In the genomic region with DNA sequence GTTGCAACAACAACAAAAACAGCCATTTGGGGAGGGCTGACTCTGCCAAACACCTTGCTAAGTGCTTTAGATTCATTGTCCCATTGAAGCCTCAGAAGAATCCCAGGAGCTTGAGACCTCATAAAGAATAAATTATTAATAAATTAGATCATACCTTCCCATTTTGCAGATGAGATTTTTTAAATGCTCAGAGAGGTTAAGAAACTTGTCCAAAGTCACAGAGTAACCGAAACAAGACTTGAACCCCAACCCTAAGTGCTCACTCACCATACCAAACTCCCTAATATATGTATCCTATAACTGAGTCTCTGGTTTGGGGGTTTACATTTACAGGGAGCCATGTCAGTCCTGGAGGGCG, we compare ENCODE assay signal across 26 cellular contexts. TPM values are rescaled to one million over a fixed set of nuclear protein-coding genes. Genes with fewer than 3 reads are reported as not detected.
A peak's percentile ranks its signal among the peaks of the same experiment; 100 is the strongest.
DNase-seq lines count a peak whose midpoint lies in the region; ATAC-seq, FAIRE-seq and TF ChIP-seq lines count a peak whose summit lies in the region.
"Had no signal": no experiment of that assay in that cellular context is flagged by ENCODE, and none has a peak within 500 bp of the region (broad histone marks: within the 10 kb centered on the region; RNA-seq: fewer than 3 reads in every experiment).

No MANE protein-coding gene starts in this region.

- 74% methylated on average over 2 of the region's 2 CpGs for WGBS in HUES64
- WGBS in H1 (ENCODE audit: extremely low coverage in 1 of 2, insufficient coverage in 1 of 2, insufficient read length in 1 of 2, insufficient replicate concordance in 2 of 2, low coverage in 1 of 2, low lambda C conversion rate in 2 of 2, missing lambda C conversion rate in 1 of 2), 2 experiments = 77% methylated on average over 2 of the region's 2 CpGs; no CpG with 5 or more reads in 1 of the 2 experiments
- no CpG with 5 or more reads among the region's 2 CpGs for WGBS in mesendoderm (ENCODE audit: extremely low coverage, insufficient coverage, low lambda C conversion rate)
- WGBS in suprapubic skin = 74% methylated on average over 2 of the region's 2 CpGs

- no peaks in the 10 kb centered on the region for H3K23me2 ChIP-seq in H1 (ENCODE audit: low read depth, low read length)

- no peak overlapping the region for H4K8ac ChIP-seq in H1 (ENCODE audit: extremely low read depth, insufficient read depth, low read length)
- H4K8ac ChIP-seq in mesendoderm (ENCODE audit: low read depth, low read length) = no peak overlapping the region

- peak overlapping the region; percentile 56; the same call in 1 of the 2 replicates for H3K9ac ChIP-seq in HUES64 (ENCODE audit: low read depth, low read length)
- no peak overlapping the region for H3K9ac ChIP-seq in H1 (replicated peaks in 1 of 4; ENCODE audit: extremely low read depth in 1 of 4, low read depth in 3 of 4, low read length in 3 of 4)
- no peak overlapping the region for H3K9ac ChIP-seq in mesendoderm (ENCODE audit: low read length)

- no peak for ATAC-seq in HG03139 (IDR thresholded peaks at IDR 0.05; ENCODE audit: unreplicated experiment)
- no peak for ATAC-seq in HG03175 (IDR thresholded peaks at IDR 0.05; ENCODE audit: unreplicated experiment)
- ATAC-seq: natural killer cell treated with Interleukin-12 subunit alpha and Interleukin-12 subunit beta and Interleukin-15 and Interleukin-18, amount 100 ng/mL, for 72 hours; pancreas had no signal

- TF ChIP-seq RAD21 in H1 (IDR thresholded peaks at IDR 0.05 in 1 of 2, conservative IDR thresholded peaks at IDR 0.05 in 1 of 2; ENCODE audit: low read depth in 2 of 2, low read length in 2 of 2) = no peak

- no peaks in the 10 kb centered on the region for H3K27me3 ChIP-seq in HUES64 (ENCODE audit: insufficient read depth, low read length)
- no peaks in the 10 kb centered on the region for H3K27me3 ChIP-seq in H1 (replicated peaks in 1 of 4; ENCODE audit: control insufficient read depth in 3 of 4, extremely low read depth in 1 of 4, insufficient read depth in 3 of 4, low read length in 3 of 4)
- H3K27me3 ChIP-seq in mesendoderm (ENCODE audit: insufficient read depth, low read length, poor library complexity) = no peaks in the 10 kb centered on the region
- no peaks in the 10 kb centered on the region for H3K27me3 ChIP-seq in A673 (replicated peaks; ENCODE audit: insufficient read depth, low read depth, low read length, poor library complexity)
- H3K27me3 ChIP-seq in suprapubic skin = no peaks in the 10 kb centered on the region
- H3K27me3 ChIP-seq: pancreas had no signal

- FAIRE-seq in H1 (lab: Jason Lieb, UNC) = no peak
- FAIRE-seq: D721Med, GM18507, pancreas had no signal

- peak overlapping the region; percentile 88 for H3K27ac ChIP-seq in HUES64 (ENCODE audit: low read depth, low read length)
- H3K27ac ChIP-seq in H1 (ENCODE audit: low read depth, low read length) = no peak overlapping the region
- peak overlapping the region; percentile 26 for H3K27ac ChIP-seq in mesendoderm (ENCODE audit: low read depth, low read length)
- no peak overlapping the region for H3K27ac ChIP-seq in A673 (ENCODE audit: low read depth, low read length, poor library complexity, severe bottlenecking)
- H3K27ac ChIP-seq in suprapubic skin = no peak overlapping the region
- H3K27ac ChIP-seq: pancreas, SK-N-MC had no signal

- H3K18ac ChIP-seq in H1 (ENCODE audit: extremely low read depth, low read length) (peak overlapping the region; percentile 71; the same call in 1 of the 2 replicates), mesendoderm (ENCODE audit: low read length) (peak overlapping the region; percentile 72)

- peak overlapping the region; percentile 68; the same call in 1 of the 2 replicates for H2BK12ac ChIP-seq in H1 (ENCODE audit: low read depth, low read length)

- TF ChIP-seq EP300 in H1 (IDR thresholded peaks at IDR 0.05; ENCODE audit: borderline replicate concordance in 1 of 2, low read depth in 2 of 2, low read length in 2 of 2) (no peak), suprapubic skin (IDR thresholded peaks at IDR 0.05) (no peak)

- H3K4me2 ChIP-seq in H1 (ENCODE audit: insufficient read depth in 1 of 2, low read depth in 2 of 2, low read length in 2 of 2) (peak overlapping the region; percentile 26 to 35; a peak in 1 of 4 replicates), mesendoderm (ENCODE audit: low read length) (no peak overlapping the region)

- H2BK5ac ChIP-seq in H1 (ENCODE audit: low read depth, low read length) (peak overlapping the region; percentile 48), mesendoderm (ENCODE audit: low read length) (peak overlapping the region; percentile 51)

- H3K79me1 ChIP-seq in H1 (ENCODE audit: low read depth, low read length) (peaks cover 2% of the 10 kb centered on the region; the same call in 1 of the 2 replicates), mesendoderm (ENCODE audit: low read length) (no peaks in the 10 kb centered on the region)

- H2BK20ac ChIP-seq in H1 (ENCODE audit: low read length) = no peak overlapping the region

- H4K91ac ChIP-seq in H1 (replicated peaks; ENCODE audit: insufficient read length, low read length) = peak overlapping the region; percentile 7

- H2BK120ac ChIP-seq in H1 (replicated peaks; ENCODE audit: low read depth, low read length) (no peak overlapping the region), mesendoderm (ENCODE audit: low read depth, low read length) (peak overlapping the region; percentile 48)

- DNase-seq in H1 (ENCODE audit: low read depth in 1 of 2, low spot score in 2 of 2) (no peak), mesendoderm (no peak), A673 (ENCODE audit: low spot score) (no peak), suprapubic skin (ENCODE audit: low spot score in 2 of 2) (no peak)
- DNase-seq: activated CD4-positive, alpha-beta memory T cell treated with anti-CD3 and anti-CD28 coated beads, Interleukin-2, amount 10 ng/mL, durations not matched to agents 7 days and 5 days; activated CD4-positive, alpha-beta T cell treated with anti-CD3 and anti-CD28 coated beads for 1 hour; activated CD8-positive, alpha-beta memory T cell treated with anti-CD3 and anti-CD28 coated beads, Interleukin-2, amount 50 U/mL, for 48 hours; activated naive CD4-positive, alpha-beta T cell treated with anti-CD3 and anti-CD28 coated beads, Interleukin-2, amount 50 U/mL, for 16 hours; amniotic stem cell; effector memory CD4-positive, alpha-beta T cell; midbrain; NCI-H1105; NCI-H2081 treated with DMSO at 0.1 percent for 48 hours; NCI-H774; pancreas; stimulated activated CD4-positive, alpha-beta T cell treated with anti-CD3 and anti-CD28 coated beads, Interleukin-2, amount 100 ng/mL, for 48 hours had no signal

- peaks cover 0 to 1% of the 10 kb centered on the region in 2 experiments for H4K20me1 ChIP-seq in H1 (replicated peaks in 1 of 2; ENCODE audit: control insufficient read depth in 1 of 2, insufficient read depth in 2 of 2, low read length in 2 of 2)

- no peak for TF ChIP-seq CTCF in H1 (IDR thresholded peaks at IDR 0.05; ENCODE audit: control extremely low read depth in 1 of 3, insufficient read depth in 1 of 3, low read depth in 1 of 3, low read length in 3 of 3)
- no peak for TF ChIP-seq CTCF in A673 (conservative IDR thresholded peaks at IDR 0.05; ENCODE audit: low read depth, low read length)
- no peak for TF ChIP-seq CTCF in suprapubic skin (IDR thresholded peaks at IDR 0.05)

- CTCF ChIA-PET in H1 (lab: Charles Lee; ENCODE audit: partially characterized antibody) (interaction anchor here (0.8 to 6.6 kb wide), 8 partner anchors 10 to 70 kb away, joined by 3 to 52 read pairs (median 4); partner anchors contain the start of genes LIN28A and SH3BGRL3), A673 (lab: Charles Lee) (interaction anchor here (0.6 kb wide), 1 partner anchor 20 kb away, joined by 5 read pairs; no protein-coding TSS in a partner anchor)

- H4K5ac ChIP-seq in H1 (ENCODE audit: insufficient read length, low read depth, low read length) (no peak overlapping the region), mesendoderm (ENCODE audit: low read length) (no peak overlapping the region)

- H3K36me3 ChIP-seq in HUES64 (ENCODE audit: insufficient read depth, low read length) (no peaks in the 10 kb centered on the region), H1 (ENCODE audit: control insufficient read depth in 2 of 4, insufficient read depth in 4 of 4, low read length in 3 of 4) (no peaks in the 10 kb centered on the region), mesendoderm (ENCODE audit: control insufficient read depth, insufficient read depth, low read length) (no peaks in the 10 kb centered on the region), A673 (ENCODE audit: insufficient read depth, low read length, poor library complexity, severe bottlenecking) (no peaks in the 10 kb centered on the region), suprapubic skin (peaks cover 4% of the 10 kb centered on the region)
- H3K36me3 ChIP-seq: pancreas had no signal

- no peak overlapping the region for H2AFZ ChIP-seq in H1 (ENCODE audit: low read length)

- intact Hi-C loops in A673 (cut with micrococcal nuclease; ENCODE audit: unreplicated experiment) = no loop called here

- no peak overlapping the region for H2BK15ac ChIP-seq in H1 (ENCODE audit: low read length)
- H2BK15ac ChIP-seq in mesendoderm (replicated peaks; ENCODE audit: low read depth) = no peak overlapping the region

- H3K9me3 ChIP-seq in HUES64 (ENCODE audit: insufficient read depth, low read depth, low read length) (no peaks in the 10 kb centered on the region), H1 (ENCODE audit: insufficient read depth in 2 of 2, low read depth in 1 of 2, low read length in 1 of 2) (no peaks in the 10 kb centered on the region), A673 (ENCODE audit: low read depth, low read length, poor library complexity, severe bottlenecking) (no peaks in the 10 kb centered on the region), suprapubic skin (no peaks in the 10 kb centered on the region)
- H3K9me3 ChIP-seq: pancreas had no signal

- H3K23ac ChIP-seq in H1 (ENCODE audit: insufficient read length) (no peak overlapping the region), mesendoderm (ENCODE audit: low read length) (no peak overlapping the region)

- no TSS peak for BruUV-seq in A673 (replicated peaks; lab: Mats Ljungman, UMichigan)

- POLR2A ChIA-PET in H1 (lab: Charles Lee; ENCODE audit: partially characterized antibody) = interaction anchor here (1.0 to 6.3 kb wide), 7 partner anchors 9 to 70 kb away, joined by 3 to 44 read pairs (median 5); no protein-coding TSS in a partner anchor
- POLR2A ChIA-PET in A673 (lab: Charles Lee; ENCODE audit: low non-redundant PET) = no interaction called here

- no peak overlapping the region for H3K14ac ChIP-seq in H1 (ENCODE audit: insufficient read length)

- peaks cover 23% of the 10 kb centered on the region for H3K4me1 ChIP-seq in HUES64 (ENCODE audit: insufficient read depth, low read length)
- peaks cover 5 to 24% (median 9%) of the 10 kb centered on the region in 4 experiments for H3K4me1 ChIP-seq in H1 (replicated peaks in 1 of 4; ENCODE audit: control insufficient read depth in 3 of 4, insufficient read depth in 4 of 4, low read length in 3 of 4)
- H3K4me1 ChIP-seq in mesendoderm (ENCODE audit: control insufficient read depth, low read depth, low read length) = peaks cover 7% of the 10 kb centered on the region
- H3K4me1 ChIP-seq in A673 (ENCODE audit: insufficient read depth, low read length, poor library complexity, severe bottlenecking) = no peaks in the 10 kb centered on the region
- H3K4me1 ChIP-seq in suprapubic skin = peaks cover 39% of the 10 kb centered on the region
- H3K4me1 ChIP-seq: pancreas had no signal

- H3K79me2 ChIP-seq in H1 (ENCODE audit: control insufficient read depth in 1 of 2, insufficient read depth in 2 of 2, low read length in 2 of 2) = no peaks in the 10 kb centered on the region
- no peaks in the 10 kb centered on the region for H3K79me2 ChIP-seq in mesendoderm (ENCODE audit: control insufficient read depth, insufficient read depth, low read length)

- H3K4ac ChIP-seq in H1 (replicated peaks; ENCODE audit: insufficient read length, low read depth, low read length) (no peak overlapping the region), mesendoderm (ENCODE audit: low read depth, low read length) (peak overlapping the region; percentile 22)

- H2AK5ac ChIP-seq in H1 (ENCODE audit: low read depth, low read length) (no peak overlapping the region), mesendoderm (ENCODE audit: low read length) (no peak overlapping the region)

- TF ChIP-seq POLR2A in H1 (IDR thresholded peaks at IDR 0.05; ENCODE audit: control extremely low read depth in 1 of 2, low read depth in 2 of 2, low read length in 2 of 2) = no peak
- TF ChIP-seq POLR2A in suprapubic skin (IDR thresholded peaks at IDR 0.05) = no peak

- no peak overlapping the region for H3K56ac ChIP-seq in H1 (replicated peaks; ENCODE audit: insufficient read length, low read depth, low read length)
- H3K56ac ChIP-seq in mesendoderm (ENCODE audit: low read length) = peak overlapping the region; percentile 53

- H3K4me3 ChIP-seq in HUES64 (ENCODE audit: low read length) (no peak overlapping the region), H1 (ENCODE audit: extremely low read depth in 1 of 4, insufficient read depth in 2 of 4, low read depth in 3 of 4, low read length in 4 of 4) (no peak overlapping the region), mesendoderm (ENCODE audit: low read length) (no peak overlapping the region), A673 (ENCODE audit: low read depth, low read length, poor library complexity, severe bottlenecking) (no peak overlapping the region), suprapubic skin (no peak overlapping the region)
- H3K4me3 ChIP-seq: pancreas, SK-N-MC had no signal

RNA-seq across cellular contexts. Expression of gene CRYBG2, which starts 3.6 kb away (rescaled TPM):
- polyA plus RNA-seq in HUES64 (2013, experiment 1 of 2) = 8.4 TPM
- 7.9 TPM for polyA plus RNA-seq in HUES64 (2013, experiment 2 of 2)
- 17.0 and 22.2 TPM in 2 replicates for total RNA-seq in H1 (2021; fragmentation: NEBNext Ultra II Directional; extraction: Animal tissue kit (Norgen Biotek cat#: 25700))
- polyA plus RNA-seq in H1 (2011; rRNA removed) = 14.2 and 22.1 TPM in 2 replicates
- polyA plus RNA-seq in H1 (2011; cell fraction: cytosol; rRNA removed) = 16.1 TPM
- 35.5 TPM for polyA plus RNA-seq in H1 (2011; cell fraction: nucleus; rRNA removed)
- polyA plus RNA-seq in H1 (2012, experiment 1 of 2) = 11.8 to 18.8 TPM (median 17.2 TPM) in 4 replicates
- polyA plus RNA-seq in H1 (2012, experiment 2 of 2) = 11.2 TPM
- polyA plus RNA-seq in H1 (2013, experiment 1 of 2) = 7.4 TPM
- 7.6 TPM for polyA plus RNA-seq in H1 (2013, experiment 2 of 2)
- polyA minus RNA-seq in H1 (2011; rRNA and poly(A)+ RNA removed) = 6.0 and 7.1 TPM in 2 replicates
- 11.9 TPM for polyA minus RNA-seq in H1 (2011; cell fraction: cytosol; rRNA and poly(A)+ RNA removed)
- 11.7 TPM for polyA minus RNA-seq in H1 (2011; cell fraction: nucleus; rRNA and poly(A)+ RNA removed)
- polyA plus RNA-seq in mesendoderm (2013, experiment 1 of 2) = 3.8 TPM
- 4.4 TPM for polyA plus RNA-seq in mesendoderm (2013, experiment 2 of 2)
- total RNA-seq in A673 (2021) (not detected in 2 replicates), suprapubic skin (10 to 100 TPM; 47.8 to 96.9 (median 62.8) TPM)
- total RNA-seq: chondrocyte, fibroblast of lung had no signal
- polyA plus RNA-seq: fibroblast of lung had no signal

RNA-seq across cellular contexts. Expression of gene ZNF683, which starts 22.2 kb away (rescaled TPM):
- not detected for polyA plus RNA-seq in HUES64 (2013, experiment 1 of 2)
- not detected for polyA plus RNA-seq in HUES64 (2013, experiment 2 of 2)
- total RNA-seq in H1 (2021; fragmentation: NEBNext Ultra II Directional; extraction: Animal tissue kit (Norgen Biotek cat#: 25700)) = not detected in 2 replicates
- polyA plus RNA-seq in H1 (2011; rRNA removed) = not detected in 2 replicates
- not detected for polyA plus RNA-seq in H1 (2011; cell fraction: cytosol; rRNA removed)
- polyA plus RNA-seq in H1 (2011; cell fraction: nucleus; rRNA removed) = not detected
- polyA plus RNA-seq in H1 (2012, experiment 1 of 2) = not detected in 4 replicates
- not detected for polyA plus RNA-seq in H1 (2012, experiment 2 of 2)
- not detected for polyA plus RNA-seq in H1 (2013, experiment 1 of 2)
- not detected for polyA plus RNA-seq in H1 (2013, experiment 2 of 2)
- polyA minus RNA-seq in H1 (2011; rRNA and poly(A)+ RNA removed) = not detected in 2 replicates
- not detected for polyA minus RNA-seq in H1 (2011; cell fraction: cytosol; rRNA and poly(A)+ RNA removed)
- not detected for polyA minus RNA-seq in H1 (2011; cell fraction: nucleus; rRNA and poly(A)+ RNA removed)
- polyA plus RNA-seq in mesendoderm (2013, experiment 1 of 2) = 1.4 TPM
- 1.5 TPM for polyA plus RNA-seq in mesendoderm (2013, experiment 2 of 2)
- total RNA-seq in A673 (2021) = not detected in 2 replicates
- not detected for total RNA-seq in suprapubic skin
- total RNA-seq: chondrocyte; fibroblast of lung; natural killer cell treated with Interleukin-12 subunit alpha and Interleukin-12 subunit beta and Interleukin-15 and Interleukin-18, amount 100 ng/mL, for 72 hours; urinary bladder had no signal
- polyA plus RNA-seq: fibroblast of lung had no signal

RNA-seq across cellular contexts. Expression of gene CD52, which starts 32.6 kb away (rescaled TPM):
- 1.1 TPM for polyA plus RNA-seq in HUES64 (2013, experiment 1 of 2)
- 2.3 TPM for polyA plus RNA-seq in HUES64 (2013, experiment 2 of 2)
- 2.4 TPM in 1 of 2 replicates, not detected in the other for total RNA-seq in H1 (2021; fragmentation: NEBNext Ultra II Directional; extraction: Animal tissue kit (Norgen Biotek cat#: 25700))
- 2.7 and 3.1 TPM in 2 replicates for polyA plus RNA-seq in H1 (2011; rRNA removed)
- 3.6 TPM for polyA plus RNA-seq in H1 (2011; cell fraction: cytosol; rRNA removed)
- polyA plus RNA-seq in H1 (2011; cell fraction: nucleus; rRNA removed) = 2.0 TPM
- 1.9 to 5.6 TPM (median 3.4 TPM) in 4 replicates for polyA plus RNA-seq in H1 (2012, experiment 1 of 2)
- polyA plus RNA-seq in H1 (2012, experiment 2 of 2) = 11.0 TPM
- polyA plus RNA-seq in H1 (2013, experiment 1 of 2) = 9.0 TPM
- 8.5 TPM for polyA plus RNA-seq in H1 (2013, experiment 2 of 2)
- 0.59 and 2.0 TPM in 2 replicates for polyA minus RNA-seq in H1 (2011; rRNA and poly(A)+ RNA removed)
- polyA minus RNA-seq in H1 (2011; cell fraction: cytosol; rRNA and poly(A)+ RNA removed) = not detected
- polyA minus RNA-seq in H1 (2011; cell fraction: nucleus; rRNA and poly(A)+ RNA removed) = not detected
- polyA plus RNA-seq in mesendoderm (2013, experiment 1 of 2) = 6.4 TPM
- polyA plus RNA-seq in mesendoderm (2013, experiment 2 of 2) = 5.3 TPM
- total RNA-seq in A673 (2021) (not detected in 2 replicates), suprapubic skin (10 to 100 TPM in 1 of 4 donors, 1 to 10 TPM in 3; 2.3 to 11.4 (median 9.9) TPM)
- total RNA-seq: chondrocyte, fibroblast of lung had no signal

RNA-seq across cellular contexts. Expression of gene UBXN11, which starts 43.9 kb away (rescaled TPM):
- polyA plus RNA-seq in HUES64 (2013, experiment 1 of 2) = 7.6 TPM
- polyA plus RNA-seq in HUES64 (2013, experiment 2 of 2) = 7.3 TPM
- 6.1 and 6.3 TPM in 2 replicates for total RNA-seq in H1 (2021; fragmentation: NEBNext Ultra II Directional; extraction: Animal tissue kit (Norgen Biotek cat#: 25700))
- polyA plus RNA-seq in H1 (2011; rRNA removed) = 10.4 and 14.8 TPM in 2 replicates
- polyA plus RNA-seq in H1 (2011; cell fraction: cytosol; rRNA removed) = 15.3 TPM
- 42.2 TPM for polyA plus RNA-seq in H1 (2011; cell fraction: nucleus; rRNA removed)
- 9.8 to 12.4 TPM (median 11.7 TPM) in 4 replicates for polyA plus RNA-seq in H1 (2012, experiment 1 of 2)
- polyA plus RNA-seq in H1 (2012, experiment 2 of 2) = 10.1 TPM
- 6.9 TPM for polyA plus RNA-seq in H1 (2013, experiment 1 of 2)
- 6.1 TPM for polyA plus RNA-seq in H1 (2013, experiment 2 of 2)
- 7.2 and 7.3 TPM in 2 replicates for polyA minus RNA-seq in H1 (2011; rRNA and poly(A)+ RNA removed)
- polyA minus RNA-seq in H1 (2011; cell fraction: cytosol; rRNA and poly(A)+ RNA removed) = 4.2 TPM
- polyA minus RNA-seq in H1 (2011; cell fraction: nucleus; rRNA and poly(A)+ RNA removed) = 14.1 TPM
- 6.0 TPM for polyA plus RNA-seq in mesendoderm (2013, experiment 1 of 2)
- polyA plus RNA-seq in mesendoderm (2013, experiment 2 of 2) = 6.4 TPM
- total RNA-seq in A673 (2021) (22.1 and 25.4 TPM in 2 replicates), suprapubic skin (10 to 100 TPM in 2 of 4 donors, 1 to 10 TPM in 2; 3.2 to 19.1 (median 9.1) TPM)

Comparison
In these comparisons a context has a peak if more than half of its experiments do, and no peak if none do; other contexts are left out.
1. H3K27ac ChIP-seq: peak in HUES64 (single experiment) and mesendoderm (single experiment); none in H1 (single experiment), A673 (single experiment) and suprapubic skin (single experiment).
2. RNA of gene CRYBG2, which starts 3.6 kb away (total RNA-seq): 47.8 to 96.9 TPM in suprapubic skin and 17.0 to 22.2 TPM in H1; not detected in A673; every median in the first group is over 10 times any median in the second.